8 cellular contexts compared by ENCODE assay signal in the genomic region with DNA sequence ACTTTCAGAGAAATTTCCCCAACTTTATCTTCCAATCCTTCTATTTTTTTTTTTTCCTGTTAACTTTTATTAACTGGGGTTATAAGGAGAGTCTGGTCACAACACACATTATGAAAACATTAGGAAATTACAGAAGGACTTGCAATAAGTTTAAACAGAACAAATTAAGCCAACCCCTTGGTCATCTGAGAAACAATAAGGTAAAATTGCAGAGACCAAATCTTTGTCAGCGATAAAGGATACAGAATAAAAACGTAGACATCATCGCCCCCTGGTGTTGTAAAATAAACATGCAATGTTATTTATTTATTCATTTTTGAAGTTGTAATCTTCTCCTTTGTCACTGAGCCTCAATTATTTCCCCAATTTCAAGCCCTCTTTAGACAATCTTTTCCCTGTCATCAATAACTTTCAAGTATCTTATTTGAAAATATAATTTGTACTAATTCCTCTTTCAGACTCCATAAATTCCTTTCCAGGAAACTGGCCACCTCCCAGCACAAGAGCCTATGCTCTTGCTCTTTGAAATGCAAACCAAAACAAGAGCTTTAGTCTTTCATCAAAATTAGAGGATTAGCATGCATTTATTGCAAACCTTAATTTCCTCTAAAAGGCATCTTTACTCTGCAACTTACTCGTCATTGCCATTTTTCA. TPM values are rescaled to one million over a fixed set of nuclear protein-coding genes. Genes with fewer than 3 reads are reported as not detected.
DNase-seq lines count a peak whose midpoint lies in the region; ATAC-seq and TF ChIP-seq lines count a peak whose summit lies in the region.

No MANE protein-coding gene starts in this region.

- intact Hi-C loops in Right ventricle myocardium superior (cut with DNase I) (loop anchor here (5.0 kb wide), 2 partner anchors 148 to 573 kb away; no protein-coding TSS in a partner anchor), activated B cell treated with CpG ODN at 0.5 μM for 24 hours (cut with micrococcal nuclease) (loop anchor here (1.0 to 10.0 kb wide), 5 partner anchors 161 to 803 kb away; no protein-coding TSS in a partner anchor)

- H3K9me3 Mint-ChIP-seq in activated B cell treated with CpG ODN at 0.5 μM for 24 hours, result no peaks in the 10 kb centered on the region

- H3K4me3 Mint-ChIP-seq in activated B cell treated with CpG ODN at 0.5 μM for 24 hours, result no peak overlapping the region

- H3K27ac Mint-ChIP-seq in activated B cell treated with CpG ODN at 0.5 μM for 24 hours, result no peak overlapping the region

- no peaks in the 10 kb centered on the region for H3K27me3 ChIP-seq in right atrium auricular region
- no peaks in the 10 kb centered on the region for H3K27me3 ChIP-seq in kidney epithelial cell (ENCODE audit: control insufficient read depth, insufficient read depth, low read length)

- H3K36me3 ChIP-seq in right atrium auricular region, result no peaks in the 10 kb centered on the region
- H3K36me3 ChIP-seq in kidney epithelial cell (ENCODE audit: control insufficient read depth, insufficient read depth, low read length), result no peaks in the 10 kb centered on the region

- no peaks in the 10 kb centered on the region for H3K4me1 ChIP-seq in right atrium auricular region

- H3K9me3 ChIP-seq in right atrium auricular region, result peaks cover 0 to 3% of the 10 kb centered on the region in 2 donors

- TF ChIP-seq CTCF in right atrium auricular region (IDR thresholded peaks at IDR 0.05), result peak; percentile 45 to 76
- TF ChIP-seq CTCF in activated B cell treated with CpG ODN at 0.5 μM for 24 hours (IDR thresholded peaks at IDR 0.05), result peak; percentile 50
- peak; percentile 35 for TF ChIP-seq CTCF in kidney epithelial cell (IDR thresholded peaks at IDR 0.05; ENCODE audit: insufficient read depth, low read length, poor library complexity, severe bottlenecking)

- DNase-seq in right atrium auricular region (ENCODE audit: low spot score) (no peak), Right ventricle myocardium superior (no peak), NCI-H1694 (lab: John Stamatoyannopoulos, UW) (peak; percentile 53), activated B cell treated with CpG ODN at 0.5 μM for 24 hours (no peak), kidney epithelial cell (ENCODE audit: low read depth) (no peak), NCI-H226 (no peak)
- no peak for DNase-seq in activated naive CD4-positive, alpha-beta T cell treated with anti-CD3 and anti-CD28 coated beads, Interleukin-2, amount 50 U/mL, for 16 hours

- H3K4me3 ChIP-seq in right atrium auricular region (no peak overlapping the region), kidney epithelial cell (ENCODE audit: low read depth, low read length) (no peak overlapping the region)

- POLR2A ChIA-PET in activated B cell treated with CpG ODN at 0.5 μM for 24 hours (lab: Charles Lee), result no interaction called here

- no peak overlapping the region for H3K27ac ChIP-seq in right atrium auricular region

- no peaks in the 10 kb centered on the region for H3K4me1 Mint-ChIP-seq in activated B cell treated with CpG ODN at 0.5 μM for 24 hours

- H3K27me3 Mint-ChIP-seq in activated B cell treated with CpG ODN at 0.5 μM for 24 hours, result peaks cover 10% of the 10 kb centered on the region

- CTCF ChIA-PET in activated B cell treated with CpG ODN at 0.5 μM for 24 hours (lab: Charles Lee), result interaction anchor here (1.1 to 2.9 kb wide), 4 partner anchors 8 to 802 kb away, joined by 3 to 23 read pairs (median 4); no protein-coding TSS in a partner anchor

- H3K36me3 Mint-ChIP-seq in activated B cell treated with CpG ODN at 0.5 μM for 24 hours (ENCODE audit: low read depth), result no peaks in the 10 kb centered on the region

- ATAC-seq in Right ventricle myocardium superior (ENCODE audit: poor library complexity) (no peak), activated B cell treated with CpG ODN at 0.5 μM for 24 hours (ENCODE audit: low read depth) (no peak), GM18858 (IDR thresholded peaks at IDR 0.05; ENCODE audit: unreplicated experiment) (no peak)

RNA-seq across cellular contexts. Expression of gene G6PC2, which starts 19.5 kb away (rescaled TPM):
- total RNA-seq in right atrium auricular region (not detected), Right ventricle myocardium superior (not detected), activated B cell treated with CpG ODN at 0.5 μM for 24 hours (not detected in 2 replicates), kidney epithelial cell (not detected in 2 replicates)

RNA-seq across cellular contexts. Expression of gene SPC25, which starts 30.4 kb away (rescaled TPM):
- total RNA-seq in right atrium auricular region, result 1 to 10 TPM in 1 of 2 donors, not detected in 1; 1.9 TPM
- total RNA-seq in Right ventricle myocardium superior, result 0.38 TPM
- 0.18 and 0.95 TPM in 2 replicates for total RNA-seq in activated B cell treated with CpG ODN at 0.5 μM for 24 hours
- 1.8 and 2.0 TPM in 2 replicates for total RNA-seq in kidney epithelial cell
